36 cellular contexts compared by ENCODE assay signal in the genomic region with DNA sequence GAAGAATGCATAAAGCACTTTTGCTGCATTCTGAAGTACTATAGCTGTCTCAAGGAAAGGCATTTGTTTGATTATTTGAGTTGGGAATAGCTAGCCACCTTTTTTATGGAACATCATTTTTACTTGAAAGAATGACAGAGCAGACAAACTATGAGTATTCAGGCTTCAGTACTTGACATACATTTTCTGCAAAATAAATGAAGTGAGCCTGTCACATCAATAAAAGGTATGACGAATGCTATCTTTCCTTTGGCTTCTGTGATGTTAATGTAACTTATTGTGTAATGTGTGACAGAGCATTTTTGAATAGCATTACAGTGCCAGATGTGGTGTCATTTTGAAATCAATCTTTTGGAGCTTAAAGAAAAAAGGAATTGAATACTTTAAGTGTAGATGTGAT.
"Had no signal": no experiment of that assay in that cellular context is flagged by ENCODE, and none has a peak within 500 bp of the region (broad histone marks: within the 10 kb centered on the region; RNA-seq: fewer than 3 reads in every experiment).

No MANE protein-coding gene starts in this region.

- H3K36me3 ChIP-seq: adrenal gland, ascending aorta, brain microvascular endothelial cell, breast epithelium, cardiac muscle cell had no signal

- H3K36me3 Mint-ChIP-seq: activated naive CD4-positive, alpha-beta T cell treated with anti-CD3 and anti-CD28 coated beads, Interleukin-2, amount 10 ng/mL, durations not matched to agents 7 days and 5 days; activated naive CD4-positive, alpha-beta T cell treated with anti-CD3 and anti-CD28 coated beads, Interleukin-2, amount 50 U/mL, for 24 hours; activated naive CD4-positive, alpha-beta T cell treated with anti-CD3 and anti-CD28 coated beads, Interleukin-2, amount 50 U/mL, for 72 hours; activated naive CD8-positive, alpha-beta T cell; activated naive CD8-positive, alpha-beta T cell treated with anti-CD3 and anti-CD28 coated beads, Interleukin-2, amount 10 ng/mL, durations not matched to agents 7 days and 5 days; brain had no signal

- H3K9me3 ChIP-seq: adrenal gland, ascending aorta, body of pancreas, breast epithelium had no signal

- H3K27me3 ChIP-seq: adrenal gland, ascending aorta, body of pancreas, brain microvascular endothelial cell, breast epithelium, cardiac muscle cell had no signal

- H3K4me1 ChIP-seq: adrenal gland, ascending aorta, body of pancreas, breast epithelium had no signal

- H3K27ac ChIP-seq: adrenal gland, ascending aorta, body of pancreas, brain microvascular endothelial cell, breast epithelium, cardiac muscle cell had no signal

- DNase-seq: activated effector memory CD4-positive, alpha-beta T cell treated with anti-CD3 and anti-CD28 coated beads, Interleukin-2, amount 50 U/mL, for 16 hours; activated effector memory CD4-positive, alpha-beta T cell treated with Interleukin-2 at 50 U/mL for 16 hours; activated gamma-delta T cell; activated gamma-delta T cell treated with Interleukin-2 at 50 U/mL for 16 hours; activated naive CD4-positive, alpha-beta T cell; activated naive CD4-positive, alpha-beta T cell treated with anti-CD3 and anti-CD28 coated beads for 36 hours; activated naive CD4-positive, alpha-beta T cell treated with anti-CD3 and anti-CD28 coated beads, Interleukin-2, amount 10 ng/mL, durations not matched to agents 7 days and 5 days; activated naive CD4-positive, alpha-beta T cell treated with anti-CD3 and anti-CD28 coated beads, Interleukin-2, amount 50 U/mL, for 16 hours; activated naive CD4-positive, alpha-beta T cell treated with Interleukin-2 at 50 U/mL for 16 hours; activated naive CD8-positive, alpha-beta T cell treated with anti-CD3 and anti-CD28 coated beads, Interleukin-2, amount 10 ng/mL, durations not matched to agents 7 days and 5 days; activated naive CD8-positive, alpha-beta T cell treated with anti-CD3 and anti-CD28 coated beads, Interleukin-2, amount 50 U/mL, for 24 hours; activated T-cell treated with anti-CD3 and anti-CD28 coated beads, Interleukin-2, amount 50 U/mL, for 1 hour; activated T-cell treated with anti-CD3 and anti-CD28 coated beads, Interleukin-2, amount 50 U/mL, for 24 hours; activated T-cell treated with anti-CD3 and anti-CD28 coated beads, Interleukin-2, amount 50 U/mL, for 4 hours; activated T-cell treated with anti-CD3 and anti-CD28 coated beads, Interleukin-2, amount 50 U/mL, for 48 hours; activated T-cell treated with anti-CD3 and anti-CD28 coated beads, Interleukin-2, amount 50 U/mL, for 72 hours; adrenal gland; amniotic stem cell; amygdala; anterior cingulate cortex; aorta; body of pancreas; brain microvascular endothelial cell; central memory CD4-positive, alpha-beta T cell; cerebellar nuclear complex had no signal

- H3K4me3 Mint-ChIP-seq: activated naive CD4-positive, alpha-beta T cell treated with anti-CD3 and anti-CD28 coated beads for 36 hours; activated naive CD4-positive, alpha-beta T cell treated with anti-CD3 and anti-CD28 coated beads, Interleukin-2, amount 10 ng/mL, durations not matched to agents 7 days and 5 days; activated naive CD4-positive, alpha-beta T cell treated with anti-CD3 and anti-CD28 coated beads, Interleukin-2, amount 50 U/mL, for 24 hours; activated naive CD8-positive, alpha-beta T cell; activated naive CD8-positive, alpha-beta T cell treated with anti-CD3 and anti-CD28 coated beads, Interleukin-2, amount 10 ng/mL, durations not matched to agents 7 days and 5 days; activated naive CD8-positive, alpha-beta T cell treated with anti-CD3 and anti-CD28 coated beads, Interleukin-2, amount 50 U/mL, for 24 hours; activated T-cell treated with anti-CD3 and anti-CD28 coated beads, Interleukin-2, amount 50 U/mL, for 24 hours; activated T-cell treated with anti-CD3 and anti-CD28 coated beads, Interleukin-2, amount 50 U/mL, for 4 hours; activated T-cell treated with anti-CD3 and anti-CD28 coated beads, Interleukin-2, amount 50 U/mL, for 72 hours; activated T-helper 1 cell treated with anti-CD3 and anti-CD28 coated beads, Interleukin-12 subunit alpha, Interleukin-12 subunit beta, Interleukin-2, Interleukin-4 antibody, amounts not matched to agents 30 ng/mL and 10 ng/mL and 1 ng/mL, durations not matched to agents 14 hours and 24 hours and 36 hours; activated T-helper 17 cell treated with anti-CD3 and anti-CD28 coated beads, Interleukin-2, amount 50 U/mL, for 72 hours; brain; central memory CD8-positive, alpha-beta T cell had no signal

- H3K9me3 Mint-ChIP-seq: activated naive CD4-positive, alpha-beta T cell treated with anti-CD3 and anti-CD28 coated beads for 36 hours; activated naive CD4-positive, alpha-beta T cell treated with anti-CD3 and anti-CD28 coated beads, Interleukin-2, amount 10 ng/mL, durations not matched to agents 7 days and 5 days; activated naive CD4-positive, alpha-beta T cell treated with anti-CD3 and anti-CD28 coated beads, Interleukin-2, amount 50 U/mL, for 24 hours; activated naive CD4-positive, alpha-beta T cell treated with anti-CD3 and anti-CD28 coated beads, Interleukin-2, amount 50 U/mL, for 72 hours; activated naive CD8-positive, alpha-beta T cell treated with anti-CD3 and anti-CD28 coated beads, Interleukin-2, amount 10 ng/mL, durations not matched to agents 7 days and 5 days; activated naive CD8-positive, alpha-beta T cell treated with anti-CD3 and anti-CD28 coated beads, Interleukin-2, amount 50 U/mL, for 24 hours; activated T-cell treated with anti-CD3 and anti-CD28 coated beads, Interleukin-2, amount 50 U/mL, for 24 hours; activated T-cell treated with anti-CD3 and anti-CD28 coated beads, Interleukin-2, amount 50 U/mL, for 4 hours; activated T-cell treated with anti-CD3 and anti-CD28 coated beads, Interleukin-2, amount 50 U/mL, for 72 hours; activated T-helper 1 cell treated with anti-CD3 and anti-CD28 coated beads, Interleukin-12 subunit alpha, Interleukin-12 subunit beta, Interleukin-2, Interleukin-4 antibody, amounts not matched to agents 30 ng/mL and 10 ng/mL and 1 ng/mL, durations not matched to agents 14 hours and 24 hours and 36 hours; activated T-helper 17 cell treated with anti-CD3 and anti-CD28 coated beads, Interleukin-2, amount 50 U/mL, for 72 hours; activated T-helper 2 cell treated with anti-CD3 and anti-CD28 coated beads, Interferon-gamma antibody, Interleukin-2, Interleukin-4, amounts not matched to agents 10 μg/mL and 5 μg/mL and 100 μg/mL, durations not matched to agents 14 hours and 24 hours and 36 hours; brain; central memory CD8-positive, alpha-beta T cell had no signal

- H3K4me3 ChIP-seq: adrenal gland, ascending aorta, body of pancreas, breast epithelium, cardiac muscle cell had no signal

- H3K27ac Mint-ChIP-seq: activated naive CD4-positive, alpha-beta T cell treated with anti-CD3 and anti-CD28 coated beads for 36 hours; activated naive CD4-positive, alpha-beta T cell treated with anti-CD3 and anti-CD28 coated beads, Interleukin-2, amount 10 ng/mL, durations not matched to agents 7 days and 5 days; activated naive CD4-positive, alpha-beta T cell treated with anti-CD3 and anti-CD28 coated beads, Interleukin-2, amount 50 U/mL, for 24 hours; activated naive CD4-positive, alpha-beta T cell treated with anti-CD3 and anti-CD28 coated beads, Interleukin-2, amount 50 U/mL, for 72 hours; activated naive CD8-positive, alpha-beta T cell; activated naive CD8-positive, alpha-beta T cell treated with anti-CD3 and anti-CD28 coated beads, Interleukin-2, amount 10 ng/mL, durations not matched to agents 7 days and 5 days; activated naive CD8-positive, alpha-beta T cell treated with anti-CD3 and anti-CD28 coated beads, Interleukin-2, amount 50 U/mL, for 24 hours; activated T-cell treated with anti-CD3 and anti-CD28 coated beads, Interleukin-2, amount 50 U/mL, for 24 hours; activated T-cell treated with anti-CD3 and anti-CD28 coated beads, Interleukin-2, amount 50 U/mL, for 72 hours; activated T-helper 1 cell treated with anti-CD3 and anti-CD28 coated beads, Interleukin-12 subunit alpha, Interleukin-12 subunit beta, Interleukin-2, Interleukin-4 antibody, amounts not matched to agents 30 ng/mL and 10 ng/mL and 1 ng/mL, durations not matched to agents 14 hours and 24 hours and 36 hours; activated T-helper 17 cell treated with anti-CD3 and anti-CD28 coated beads, Interleukin-2, amount 50 U/mL, for 72 hours; activated T-helper 2 cell treated with anti-CD3 and anti-CD28 coated beads, Interferon-gamma antibody, Interleukin-2, Interleukin-4, amounts not matched to agents 10 μg/mL and 5 μg/mL and 100 μg/mL, durations not matched to agents 14 hours and 24 hours and 36 hours; brain had no signal

- H3K4me1 Mint-ChIP-seq: activated naive CD4-positive, alpha-beta T cell treated with anti-CD3 and anti-CD28 coated beads, Interleukin-2, amount 10 ng/mL, durations not matched to agents 7 days and 5 days; activated naive CD4-positive, alpha-beta T cell treated with anti-CD3 and anti-CD28 coated beads, Interleukin-2, amount 50 U/mL, for 24 hours; activated naive CD8-positive, alpha-beta T cell treated with anti-CD3 and anti-CD28 coated beads, Interleukin-2, amount 10 ng/mL, durations not matched to agents 7 days and 5 days; activated naive CD8-positive, alpha-beta T cell treated with anti-CD3 and anti-CD28 coated beads, Interleukin-2, amount 50 U/mL, for 24 hours; activated T-helper 17 cell treated with anti-CD3 and anti-CD28 coated beads, Interleukin-2, amount 50 U/mL, for 72 hours; brain; central memory CD8-positive, alpha-beta T cell had no signal

- H3K27me3 Mint-ChIP-seq: activated naive CD4-positive, alpha-beta T cell treated with anti-CD3 and anti-CD28 coated beads, Interleukin-2, amount 10 ng/mL, durations not matched to agents 7 days and 5 days; activated naive CD8-positive, alpha-beta T cell; activated naive CD8-positive, alpha-beta T cell treated with anti-CD3 and anti-CD28 coated beads, Interleukin-2, amount 10 ng/mL, durations not matched to agents 7 days and 5 days; activated naive CD8-positive, alpha-beta T cell treated with anti-CD3 and anti-CD28 coated beads, Interleukin-2, amount 50 U/mL, for 24 hours; activated T-cell treated with anti-CD3 and anti-CD28 coated beads, Interleukin-2, amount 50 U/mL, for 24 hours; activated T-helper 17 cell treated with anti-CD3 and anti-CD28 coated beads, Interleukin-2, amount 50 U/mL, for 72 hours; central memory CD8-positive, alpha-beta T cell had no signal
